In genomic region chr3:128850544-128850943, GRCh38 we compare ENCODE assay signal across 28 cellular contexts.
"Had no signal": no experiment of that assay in that cellular context is flagged by ENCODE, and none has a peak within 500 bp of the region (broad histone marks: within the 10 kb centered on the region; RNA-seq: fewer than 3 reads in every experiment).

No MANE protein-coding gene starts in this region.

- ATAC-seq: esophagus mucosa; foreskin keratinocyte; gastroesophageal sphincter; heart left ventricle; left lobe of liver; natural killer cell treated with Interleukin-12 subunit alpha and Interleukin-12 subunit beta and Interleukin-15 and Interleukin-18, amount 100 ng/mL, for 72 hours; sciatic nerve; stimulated activated naive CD8-positive, alpha-beta T cell treated with anti-CD3 and anti-CD28 coated beads, Interleukin-15, amount 100 ng/mL, for 72 hours had no signal

- H3K27me3 ChIP-seq: dorsolateral prefrontal cortex, foreskin keratinocyte, gastroesophageal sphincter, heart left ventricle, hepatocyte, suprapubic skin, transverse colon had no signal

- H3K36me3 ChIP-seq: gastroesophageal sphincter, heart left ventricle, suprapubic skin, transverse colon had no signal

- H3K79me2 ChIP-seq: hepatocyte, parathyroid adenoma had no signal

- H3K27me3 Mint-ChIP-seq: memory B cell; naive B cell; natural killer cell treated with Interleukin-12 subunit alpha and Interleukin-12 subunit beta and Interleukin-15 and Interleukin-18, amount 100 ng/mL, for 72 hours; progenitor cell of endocrine pancreas; stimulated activated naive CD8-positive, alpha-beta T cell treated with anti-CD3 and anti-CD28 coated beads, Interleukin-15, amount 100 ng/mL, for 72 hours had no signal

- H3K4me3 Mint-ChIP-seq: memory B cell; naive B cell; natural killer cell treated with Interleukin-12 subunit alpha and Interleukin-12 subunit beta and Interleukin-15 and Interleukin-18, amount 100 ng/mL, for 72 hours; neural crest cell; stimulated activated naive CD8-positive, alpha-beta T cell treated with anti-CD3 and anti-CD28 coated beads, Interleukin-15, amount 100 ng/mL, for 72 hours had no signal

- H3K27ac ChIP-seq: dorsolateral prefrontal cortex, epithelial cell of prostate, foreskin keratinocyte, gastroesophageal sphincter, heart left ventricle, hepatocyte, parathyroid adenoma, suprapubic skin, transverse colon had no signal

- H3K9ac ChIP-seq: parathyroid adenoma had no signal

- H3K4me3 ChIP-seq: dorsolateral prefrontal cortex, gastroesophageal sphincter, heart left ventricle, hepatocyte, lung, smooth muscle cell, suprapubic skin, transverse colon had no signal

- DNase-seq: dorsolateral prefrontal cortex; effector CD4-positive, alpha-beta T cell; foreskin keratinocyte; heart left ventricle; kidney; naive B cell; stimulated activated CD4-positive, alpha-beta T cell treated with anti-CD3 and anti-CD28 coated beads, Interleukin-12 subunit alpha, Interleukin-12 subunit beta, amount 100 ng/mL, for 4 hours; stimulated activated CD4-positive, alpha-beta T cell treated with anti-CD3 and anti-CD28 coated beads, Interleukin-1b, Interleukin-23, amount 100 ng/mL, for 48 hours; stimulated activated CD4-positive, alpha-beta T cell treated with anti-CD3 and anti-CD28 coated beads, Interleukin-4, amount 100 ng/mL, for 1 hour; stimulated activated CD8-positive, alpha-beta memory T cell treated with anti-CD3 and anti-CD28 coated beads, Interleukin-4, amount 100 ng/mL, for 48 hours; stimulated activated naive CD4-positive, alpha-beta T cell; stimulated activated naive CD8-positive, alpha-beta T cell treated with anti-CD3 and anti-CD28 coated beads, Interleukin-15, amount 100 ng/mL, for 72 hours; transverse colon had no signal

- FAIRE-seq: colon, kidney had no signal

- H3K27ac Mint-ChIP-seq: memory B cell; natural killer cell treated with Interleukin-12 subunit alpha and Interleukin-12 subunit beta and Interleukin-15 and Interleukin-18, amount 100 ng/mL, for 72 hours; progenitor cell of endocrine pancreas; stimulated activated naive CD8-positive, alpha-beta T cell treated with anti-CD3 and anti-CD28 coated beads, Interleukin-15, amount 100 ng/mL, for 72 hours had no signal

- H3K9me3 ChIP-seq: suprapubic skin had no signal

- H3K4me1 ChIP-seq: foreskin keratinocyte had no signal

- H2AFZ ChIP-seq: hepatocyte, parathyroid adenoma had no signal

- H3K4me2 ChIP-seq: hepatocyte, smooth muscle cell had no signal
